ENCODE assay signal across 23 cellular contexts in the genomic region with DNA sequence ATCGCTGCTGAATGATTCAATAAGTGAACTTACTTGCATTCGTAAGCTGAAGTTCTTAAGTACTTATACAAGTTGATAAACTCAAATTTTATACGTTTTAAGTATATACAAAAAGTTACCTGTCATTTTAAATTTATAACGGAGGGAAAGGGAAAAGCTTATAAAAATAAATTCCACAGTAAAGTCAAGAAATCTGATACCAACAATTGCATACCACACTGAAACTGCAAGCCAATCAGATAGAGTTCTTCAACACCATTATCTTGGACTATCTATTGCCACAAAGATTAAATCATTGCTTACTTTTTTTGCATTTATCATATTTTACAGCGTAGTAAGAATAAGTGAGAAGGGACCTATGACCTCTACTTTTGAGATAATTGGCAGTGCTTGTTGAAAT.
"Had no signal": no experiment of that assay in that cellular context is flagged by ENCODE, and none has a peak within 500 bp of the region (broad histone marks: within the 10 kb centered on the region; RNA-seq: fewer than 3 reads in every experiment).

No MANE protein-coding gene starts in this region.

- H3K4me3 ChIP-seq: coronary artery, dorsolateral prefrontal cortex, esophagus muscularis mucosa, gastroesophageal sphincter, heart left ventricle, hepatocyte, left lung, lower lobe of right lung, mucosa of descending colon had no signal

- ATAC-seq: foreskin keratinocyte; gastroesophageal sphincter; heart left ventricle; left colon; left lung; left ventricle myocardium superior; lower lobe of right lung; mucosa of descending colon; naive thymus-derived CD8-positive, alpha-beta T cell had no signal

- H3K36me3 ChIP-seq: esophagus muscularis mucosa, gastroesophageal sphincter, heart left ventricle, left lung, lower lobe of right lung had no signal

- DNase-seq: dermis blood vessel endothelial cell; dorsolateral prefrontal cortex; effector CD4-positive, alpha-beta T cell; effector memory CD4-positive, alpha-beta T cell; foreskin keratinocyte; heart left ventricle; hypothalamus; immature natural killer cell; islet precursor cell; kidney; kidney glomerular epithelial cell; left colon; left lung; left ventricle myocardium superior; lower lobe of right lung; mesenchymal stem cell; mucosa of descending colon; naive B cell; naive thymus-derived CD8-positive, alpha-beta T cell had no signal

- H3K27ac ChIP-seq: coronary artery, dorsolateral prefrontal cortex, esophagus muscularis mucosa, foreskin keratinocyte, gastroesophageal sphincter, heart left ventricle, hepatocyte, left lung, lower lobe of right lung had no signal

- H3K4me1 ChIP-seq: esophagus muscularis mucosa, foreskin keratinocyte, gastroesophageal sphincter, heart left ventricle, left lung, lower lobe of right lung had no signal

- H3K9me3 ChIP-seq: esophagus muscularis mucosa, gastroesophageal sphincter, heart left ventricle, left lung, lower lobe of right lung, mucosa of descending colon had no signal
